Comparison of ENCODE assay signal across 18 cellular contexts in the genomic region with DNA sequence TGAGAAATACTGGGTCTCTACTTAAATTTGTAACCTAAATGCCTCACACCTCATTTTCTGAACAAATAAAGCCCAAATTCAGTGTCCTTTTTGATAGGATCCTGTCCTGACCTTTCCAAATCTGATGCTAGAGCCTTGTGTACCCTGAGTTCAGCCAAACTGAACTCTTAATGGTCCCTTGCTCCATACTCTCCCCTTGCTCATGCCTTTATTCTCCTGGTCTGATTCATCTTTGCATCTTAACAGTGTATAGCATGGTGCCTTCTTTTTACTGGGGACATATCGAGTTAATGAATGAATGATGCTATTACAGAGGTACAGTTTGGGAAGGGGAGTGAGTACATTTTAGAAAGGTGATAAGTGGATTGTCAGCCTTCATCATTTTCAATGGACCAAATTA.
"Had no signal": no experiment of that assay in that cellular context is flagged by ENCODE, and none has a peak within 500 bp of the region (broad histone marks: within the 10 kb centered on the region; RNA-seq: fewer than 3 reads in every experiment).

No MANE protein-coding gene starts in this region.

- DNase-seq: activated CD4-positive, alpha-beta memory T cell treated with anti-CD3 and anti-CD28 coated beads for 36 hours; activated naive CD4-positive, alpha-beta T cell treated with anti-CD3 and anti-CD28 coated beads, Interleukin-2, amount 10 ng/mL, durations not matched to agents 7 days and 5 days; activated T-cell treated with anti-CD3 and anti-CD28 coated beads for 4 hours; dermis blood vessel endothelial cell; effector memory CD4-positive, alpha-beta T cell; foreskin fibroblast; left colon; stimulated activated CD4-positive, alpha-beta T cell treated with anti-CD3 and anti-CD28 coated beads, Interleukin-4, amount 100 ng/mL, for 4 hours; stimulated activated naive CD4-positive, alpha-beta T cell; SW 1271; WERI-Rb-1 had no signal

- H3K4me3 Mint-ChIP-seq: activated CD4-positive, alpha-beta memory T cell treated with anti-CD3 and anti-CD28 coated beads for 36 hours; activated naive CD4-positive, alpha-beta T cell treated with anti-CD3 and anti-CD28 coated beads, Interleukin-2, amount 10 ng/mL, durations not matched to agents 7 days and 5 days had no signal

- H3K27ac ChIP-seq: ascending aorta, epithelial cell of prostate, hepatocyte, ovary, WERI-Rb-1 had no signal

- H3K4me2 ChIP-seq: hepatocyte had no signal

- H3K27ac Mint-ChIP-seq: activated CD4-positive, alpha-beta memory T cell treated with anti-CD3 and anti-CD28 coated beads for 36 hours; activated naive CD4-positive, alpha-beta T cell treated with anti-CD3 and anti-CD28 coated beads, Interleukin-2, amount 10 ng/mL, durations not matched to agents 7 days and 5 days had no signal

- H3K27me3 Mint-ChIP-seq: activated CD4-positive, alpha-beta memory T cell treated with anti-CD3 and anti-CD28 coated beads for 36 hours; activated naive CD4-positive, alpha-beta T cell treated with anti-CD3 and anti-CD28 coated beads, Interleukin-2, amount 10 ng/mL, durations not matched to agents 7 days and 5 days had no signal

- H3K36me3 ChIP-seq: ovary had no signal

- H3K4me3 ChIP-seq: ascending aorta, hepatocyte, lung, ovary had no signal

- H2AFZ ChIP-seq: hepatocyte had no signal

- H3K9me3 Mint-ChIP-seq: activated CD4-positive, alpha-beta memory T cell treated with anti-CD3 and anti-CD28 coated beads for 36 hours; activated naive CD4-positive, alpha-beta T cell treated with anti-CD3 and anti-CD28 coated beads, Interleukin-2, amount 10 ng/mL, durations not matched to agents 7 days and 5 days; neural crest cell had no signal

- H3K9me3 ChIP-seq: ascending aorta, ovary had no signal

- ATAC-seq: left colon, sciatic nerve had no signal

- H3K27me3 ChIP-seq: ascending aorta, hepatocyte, ovary had no signal
